In genomic region chr11:75328426-75329277, GRCh38 we compare ENCODE assay signal across 7 cellular contexts. TPM values are rescaled to one million over a fixed set of nuclear protein-coding genes. Genes with fewer than 3 reads are reported as not detected.
DNase-seq lines count a peak whose midpoint lies in the region; ATAC-seq, FAIRE-seq and TF ChIP-seq lines count a peak whose summit lies in the region.

No MANE protein-coding gene starts in this region.

- FAIRE-seq in RCC 7860 (lab: Jason Lieb, UNC): peak; percentile 80

- H3K9me3 Mint-ChIP-seq in activated naive CD4-positive, alpha-beta T cell treated with anti-CD3 and anti-CD28 coated beads, Interleukin-2, amount 50 U/mL, for 24 hours: no peaks in the 10 kb centered on the region

- H3K4me3 ChIP-seq in GM12865 (ENCODE audit: low read depth, low read length): no peak overlapping the region
- H3K4me3 ChIP-seq in gastroesophageal sphincter: no peak overlapping the region

- DNase-seq in GM12865 (ENCODE audit: low read depth) (peak; percentile 55), KBM-7 (peak; percentile 95), RCC 7860 (ENCODE audit: low spot score) (peak; percentile 81), omental fat pad (ENCODE audit: low spot score) (no peak), OCI-M2 (lab: John Stamatoyannopoulos, UW; ENCODE audit: unreplicated experiment) (no peak)

- peak overlapping the region; percentile 60 to 98 (median 88) for H3K27ac ChIP-seq in gastroesophageal sphincter

- no peaks in the 10 kb centered on the region for H3K9me3 ChIP-seq in gastroesophageal sphincter

- peaks cover 4% of the 10 kb centered on the region for H3K36me3 Mint-ChIP-seq in activated naive CD4-positive, alpha-beta T cell treated with anti-CD3 and anti-CD28 coated beads, Interleukin-2, amount 50 U/mL, for 24 hours

- in situ Hi-C loops in KBM-7 (cut with MboI; ENCODE audit: low pct_unique_long_range_greater_than_20kb, low sequenced_read_pairs): no loop called here

- no peak for TF ChIP-seq POLR2A in gastroesophageal sphincter (IDR thresholded peaks at IDR 0.05)

- TF ChIP-seq EP300 in gastroesophageal sphincter (IDR thresholded peaks at IDR 0.05): no peak

- peaks cover 77% of the 10 kb centered on the region for H3K4me1 Mint-ChIP-seq in activated naive CD4-positive, alpha-beta T cell treated with anti-CD3 and anti-CD28 coated beads, Interleukin-2, amount 50 U/mL, for 24 hours

- WGBS in gastroesophageal sphincter (ENCODE audit: low coverage in 1 of 2), 2 donors: 19 to 31% methylated on average over 2 of the region's 9 CpGs

- H3K36me3 ChIP-seq in gastroesophageal sphincter: peaks cover 0 to 14% of the 10 kb centered on the region in 2 donors

- ATAC-seq in gastroesophageal sphincter (peak; percentile 77), omental fat pad (ENCODE audit: low FRiP score) (peak; percentile 52)

- H3K4me3 Mint-ChIP-seq in activated naive CD4-positive, alpha-beta T cell treated with anti-CD3 and anti-CD28 coated beads, Interleukin-2, amount 50 U/mL, for 24 hours: peak overlapping the region; percentile 36

- no peaks in the 10 kb centered on the region for H3K27me3 Mint-ChIP-seq in activated naive CD4-positive, alpha-beta T cell treated with anti-CD3 and anti-CD28 coated beads, Interleukin-2, amount 50 U/mL, for 24 hours

- peaks cover 5 to 100% (median 51%) of the 10 kb centered on the region in 3 donors for H3K4me1 ChIP-seq in gastroesophageal sphincter

- H3K27ac Mint-ChIP-seq in activated naive CD4-positive, alpha-beta T cell treated with anti-CD3 and anti-CD28 coated beads, Interleukin-2, amount 50 U/mL, for 24 hours: peak overlapping the region; percentile 63

- no peaks in the 10 kb centered on the region for H3K27me3 ChIP-seq in gastroesophageal sphincter

- peak; percentile 46 for TF ChIP-seq CTCF in GM12865 (IDR thresholded peaks at IDR 0.05; ENCODE audit: insufficient read depth, low read depth, low read length, missing control alignments)
- TF ChIP-seq CTCF in gastroesophageal sphincter (IDR thresholded peaks at IDR 0.05): peak in 3 of 4 experiments; percentile 73 to 85 (median 74)
- peak in 1 of 3 donors; percentile 58 for TF ChIP-seq CTCF in omental fat pad (IDR thresholded peaks at IDR 0.05)

RNA-seq across cellular contexts. Expression of gene ARRB1, which starts 22.8 kb away (rescaled TPM):
- total RNA-seq in gastroesophageal sphincter (100 to 1,000 TPM in 1 of 4 donors, 10 to 100 TPM in 3; 72.3 to 120 (median 93.0) TPM), omental fat pad (10 to 100 TPM; 34.7 to 75.0 (median 58.1) TPM)

Comparison
In these comparisons a context has a peak if more than half of its experiments do, and no peak if none do; other contexts are left out.
1. DNase-seq: peak in GM12865 (single experiment), KBM-7 (single experiment) and RCC 7860 (single experiment); none in omental fat pad (single experiment) and OCI-M2 (single experiment).